Comparison of ENCODE assay signal across 15 cellular contexts in genomic region chr2:144086965-144087364, GRCh38.
DNase-seq lines count a peak whose midpoint lies in the region; ATAC-seq and TF ChIP-seq lines count a peak whose summit lies in the region.
"Had no signal": no experiment of that assay in that cellular context is flagged by ENCODE, and none has a peak within 500 bp of the region (broad histone marks: within the 10 kb centered on the region; RNA-seq: fewer than 3 reads in every experiment).

No MANE protein-coding gene starts in this region.

- no peaks in the 10 kb centered on the region for H3K27me3 ChIP-seq in skeletal muscle satellite cell (ENCODE audit: control insufficient read depth, insufficient read depth, low read length)
- H3K27me3 ChIP-seq: uterus had no signal

- no peak for DNase-seq in activated CD8-positive, alpha-beta T cell treated with anti-CD3 and anti-CD28 coated beads for 36 hours
- DNase-seq in activated CD8-positive, alpha-beta T cell treated with anti-CD3 and anti-CD28 coated beads, Interleukin-2, amount 10 ng/mL, durations not matched to agents 7 days and 5 days = no peak
- DNase-seq in NB4 (ENCODE audit: low read depth) (peak; percentile 17), chondrocyte (ENCODE audit: low spot score) (no peak)
- DNase-seq: activated CD8-positive, alpha-beta memory T cell treated with anti-CD3 and anti-CD28 coated beads for 24 hours; activated gamma-delta T cell treated with Interleukin-2 at 50 U/mL for 16 hours; left ventricle myocardium superior; NCI-H1436 treated with DMSO at 0.1 percent for 48 hours; stimulated activated naive CD4-positive, alpha-beta T cell treated with Interleukin-2 at 50 U/mL for 16 hours; uterus had no signal

- no peaks in the 10 kb centered on the region for H3K36me3 ChIP-seq in skeletal muscle satellite cell (ENCODE audit: insufficient read depth, low read length)
- H3K36me3 ChIP-seq: uterus had no signal

- peaks cover 19% of the 10 kb centered on the region for H3K4me1 Mint-ChIP-seq in activated CD8-positive, alpha-beta T cell treated with anti-CD3 and anti-CD28 coated beads for 36 hours (ENCODE audit: low read depth)
- no peaks in the 10 kb centered on the region for H3K4me1 Mint-ChIP-seq in activated CD8-positive, alpha-beta T cell treated with anti-CD3 and anti-CD28 coated beads, Interleukin-2, amount 10 ng/mL, durations not matched to agents 7 days and 5 days (ENCODE audit: low read depth)
- H3K4me1 Mint-ChIP-seq in chondrocyte (ENCODE audit: low read depth) = peaks cover 60% of the 10 kb centered on the region

- H3K27ac Mint-ChIP-seq in activated CD8-positive, alpha-beta T cell treated with anti-CD3 and anti-CD28 coated beads for 36 hours = peak overlapping the region; percentile 48
- H3K27ac Mint-ChIP-seq in activated CD8-positive, alpha-beta T cell treated with anti-CD3 and anti-CD28 coated beads, Interleukin-2, amount 10 ng/mL, durations not matched to agents 7 days and 5 days = no peak overlapping the region
- H3K27ac Mint-ChIP-seq in chondrocyte (ENCODE audit: unreplicated experiment) = peak overlapping the region; percentile 0

- no peak overlapping the region for H3K4me3 ChIP-seq in NB4 (ENCODE audit: low read depth, low read length)
- H3K4me3 ChIP-seq in skeletal muscle satellite cell (ENCODE audit: low read length) = peak overlapping the region; percentile 27
- H3K4me3 ChIP-seq: K562, uterus had no signal

- CTCF ChIA-PET in activated CD8-positive, alpha-beta T cell treated with anti-CD3 and anti-CD28 coated beads for 36 hours (lab: Charles Lee) = no interaction called here
- CTCF ChIA-PET in activated CD8-positive, alpha-beta T cell treated with anti-CD3 and anti-CD28 coated beads, Interleukin-2, amount 10 ng/mL, durations not matched to agents 7 days and 5 days (lab: Charles Lee) = interaction anchor here (0.6 kb wide), 1 partner anchor 624 kb away, joined by 4 read pairs; no protein-coding TSS in a partner anchor

- H3K4me3 Mint-ChIP-seq in activated CD8-positive, alpha-beta T cell treated with anti-CD3 and anti-CD28 coated beads for 36 hours = no peak overlapping the region
- H3K4me3 Mint-ChIP-seq in activated CD8-positive, alpha-beta T cell treated with anti-CD3 and anti-CD28 coated beads, Interleukin-2, amount 10 ng/mL, durations not matched to agents 7 days and 5 days = no peak overlapping the region
- H3K4me3 Mint-ChIP-seq in chondrocyte (ENCODE audit: unreplicated experiment) = no peak overlapping the region

- POLR2A ChIA-PET in activated CD8-positive, alpha-beta T cell treated with anti-CD3 and anti-CD28 coated beads for 36 hours (lab: Charles Lee) = no interaction called here
- POLR2A ChIA-PET in activated CD8-positive, alpha-beta T cell treated with anti-CD3 and anti-CD28 coated beads, Interleukin-2, amount 10 ng/mL, durations not matched to agents 7 days and 5 days (lab: Charles Lee) = no interaction called here

- no peak for TF ChIP-seq CTCF in activated CD8-positive, alpha-beta T cell treated with anti-CD3 and anti-CD28 coated beads for 36 hours (IDR thresholded peaks at IDR 0.05)
- TF ChIP-seq CTCF in NB4 (IDR thresholded peaks at IDR 0.05; ENCODE audit: low read depth, low read length) = no peak
- no peak for TF ChIP-seq CTCF in chondrocyte (IDR thresholded peaks at IDR 0.05)

- ATAC-seq in activated CD8-positive, alpha-beta T cell treated with anti-CD3 and anti-CD28 coated beads for 36 hours = peak; percentile 61
- ATAC-seq in activated CD8-positive, alpha-beta T cell treated with anti-CD3 and anti-CD28 coated beads, Interleukin-2, amount 10 ng/mL, durations not matched to agents 7 days and 5 days = no peak
- no peak for ATAC-seq in GM19452 (IDR thresholded peaks at IDR 0.05; ENCODE audit: unreplicated experiment)
- no peak for ATAC-seq in HG03565 (IDR thresholded peaks at IDR 0.05; ENCODE audit: unreplicated experiment)
- no peak for ATAC-seq in GM21737 (IDR thresholded peaks at IDR 0.05; ENCODE audit: unreplicated experiment)
- ATAC-seq: K562, left ventricle myocardium superior had no signal

- peaks cover 8% of the 10 kb centered on the region for H3K9me3 Mint-ChIP-seq in activated CD8-positive, alpha-beta T cell treated with anti-CD3 and anti-CD28 coated beads for 36 hours
- H3K9me3 Mint-ChIP-seq in activated CD8-positive, alpha-beta T cell treated with anti-CD3 and anti-CD28 coated beads, Interleukin-2, amount 10 ng/mL, durations not matched to agents 7 days and 5 days (ENCODE audit: insufficient read depth) = no peaks in the 10 kb centered on the region
- peaks cover 14% of the 10 kb centered on the region for H3K9me3 Mint-ChIP-seq in chondrocyte (ENCODE audit: low read depth)

- peaks cover 61% of the 10 kb centered on the region for H3K4me1 ChIP-seq in skeletal muscle satellite cell (ENCODE audit: control insufficient read depth, insufficient read depth, low read length)
- H3K4me1 ChIP-seq: uterus had no signal

- H3K9me3 ChIP-seq in skeletal muscle satellite cell (replicated peaks; ENCODE audit: low read length) = no peaks in the 10 kb centered on the region
- H3K9me3 ChIP-seq: uterus had no signal

- no peaks in the 10 kb centered on the region for H3K27me3 Mint-ChIP-seq in activated CD8-positive, alpha-beta T cell treated with anti-CD3 and anti-CD28 coated beads for 36 hours
- no peaks in the 10 kb centered on the region for H3K27me3 Mint-ChIP-seq in activated CD8-positive, alpha-beta T cell treated with anti-CD3 and anti-CD28 coated beads, Interleukin-2, amount 10 ng/mL, durations not matched to agents 7 days and 5 days (ENCODE audit: low read depth)
- H3K27me3 Mint-ChIP-seq in chondrocyte (ENCODE audit: low read depth) = no peaks in the 10 kb centered on the region

- TF ChIP-seq POLR2A in NB4 (IDR thresholded peaks at IDR 0.05; ENCODE audit: extremely low read depth, insufficient read length) = no peak

- H3K9ac ChIP-seq in skeletal muscle satellite cell (ENCODE audit: low read depth, low read length) = no peak overlapping the region

- H3K36me3 Mint-ChIP-seq in activated CD8-positive, alpha-beta T cell treated with anti-CD3 and anti-CD28 coated beads for 36 hours (ENCODE audit: low read depth) = peaks cover 22% of the 10 kb centered on the region
- H3K36me3 Mint-ChIP-seq in activated CD8-positive, alpha-beta T cell treated with anti-CD3 and anti-CD28 coated beads, Interleukin-2, amount 10 ng/mL, durations not matched to agents 7 days and 5 days (ENCODE audit: low read depth) = peaks cover 3% of the 10 kb centered on the region
- peaks cover 2% of the 10 kb centered on the region for H3K36me3 Mint-ChIP-seq in chondrocyte (ENCODE audit: low read depth)

- H3K4me2 ChIP-seq in skeletal muscle satellite cell (ENCODE audit: low read length) = peak overlapping the region; percentile 40

- intact Hi-C loops in activated CD8-positive, alpha-beta T cell treated with anti-CD3 and anti-CD28 coated beads for 36 hours (cut with micrococcal nuclease) = no loop called here
